Comparison of ENCODE assay signal across 9 cellular contexts in genomic region chr9:111897831-111898144, GRCh38. TPM values are rescaled to one million over a fixed set of nuclear protein-coding genes. Genes with fewer than 3 reads are reported as not detected.
DNase-seq lines count a peak whose midpoint lies in the region; ATAC-seq, FAIRE-seq and TF ChIP-seq lines count a peak whose summit lies in the region.
"Had no signal": no experiment of that assay in that cellular context is flagged by ENCODE, and none has a peak within 500 bp of the region (broad histone marks: within the 10 kb centered on the region; RNA-seq: fewer than 3 reads in every experiment).

No MANE protein-coding gene starts in this region.

- no peaks in the 10 kb centered on the region for H3K9me3 Mint-ChIP-seq in activated CD4-positive, alpha-beta T cell treated with anti-CD3 and anti-CD28 coated beads for 36 hours (ENCODE audit: low read depth)
- no peaks in the 10 kb centered on the region for H3K9me3 Mint-ChIP-seq in activated CD4-positive, alpha-beta T cell treated with anti-CD3 and anti-CD28 coated beads, Interleukin-2, amount 10 ng/mL, durations not matched to agents 24 days and 14 days
- no peaks in the 10 kb centered on the region for H3K9me3 Mint-ChIP-seq in stimulated activated naive B cell treated with anti-CD40 and anti-IgM and Interleukin-4, amounts not matched to agents 10 μg/mL and 1 μg/mL and 100 μg/mL, for 72 hours

- peak; percentile 2 for ATAC-seq in activated CD4-positive, alpha-beta T cell treated with anti-CD3 and anti-CD28 coated beads for 36 hours
- ATAC-seq in HG02678 (IDR thresholded peaks at IDR 0.05; ENCODE audit: unreplicated experiment) = peak; percentile 31
- ATAC-seq in stimulated activated naive B cell treated with anti-CD40 and anti-IgM and Interleukin-4, amounts not matched to agents 10 μg/mL and 1 μg/mL and 100 μg/mL, for 72 hours (replicated peaks) = peak; percentile 65 to 66

- no peaks in the 10 kb centered on the region for H3K27me3 Mint-ChIP-seq in activated CD4-positive, alpha-beta T cell treated with anti-CD3 and anti-CD28 coated beads for 36 hours
- no peaks in the 10 kb centered on the region for H3K27me3 Mint-ChIP-seq in activated CD4-positive, alpha-beta T cell treated with anti-CD3 and anti-CD28 coated beads, Interleukin-2, amount 10 ng/mL, durations not matched to agents 24 days and 14 days
- no peaks in the 10 kb centered on the region for H3K27me3 Mint-ChIP-seq in stimulated activated naive B cell treated with anti-CD40 and anti-IgM and Interleukin-4, amounts not matched to agents 10 μg/mL and 1 μg/mL and 100 μg/mL, for 72 hours

- no peaks in the 10 kb centered on the region for H3K36me3 Mint-ChIP-seq in activated CD4-positive, alpha-beta T cell treated with anti-CD3 and anti-CD28 coated beads for 36 hours (ENCODE audit: low read depth)
- H3K36me3 Mint-ChIP-seq in activated CD4-positive, alpha-beta T cell treated with anti-CD3 and anti-CD28 coated beads, Interleukin-2, amount 10 ng/mL, durations not matched to agents 24 days and 14 days (ENCODE audit: low read depth) = no peaks in the 10 kb centered on the region
- peaks cover 1 to 12% of the 10 kb centered on the region in 2 donors for H3K36me3 Mint-ChIP-seq in stimulated activated naive B cell treated with anti-CD40 and anti-IgM and Interleukin-4, amounts not matched to agents 10 μg/mL and 1 μg/mL and 100 μg/mL, for 72 hours

- no peak for FAIRE-seq in RCC 7860 (lab: Jason Lieb, UNC)
- FAIRE-seq: colon had no signal

- CTCF ChIA-PET in activated CD4-positive, alpha-beta T cell treated with anti-CD3 and anti-CD28 coated beads for 36 hours (lab: Charles Lee) = interaction anchor here (0.7 to 2.3 kb wide), 4 partner anchors 11 to 232 kb away, joined by 3 to 6 read pairs (median 3); no protein-coding TSS in a partner anchor

- DNase-seq in activated CD4-positive, alpha-beta T cell treated with anti-CD3 and anti-CD28 coated beads for 36 hours = peak; percentile 33
- no peak for DNase-seq in activated CD4-positive, alpha-beta T cell treated with anti-CD3 and anti-CD28 coated beads, Interleukin-2, amount 10 ng/mL, durations not matched to agents 24 days and 14 days
- peak; percentile 61 for DNase-seq in RCC 7860 (ENCODE audit: low spot score)
- DNase-seq in foreskin fibroblast = peak in 1 of 2 donors; percentile 23
- no peak for DNase-seq in stimulated activated naive B cell treated with anti-CD40 and anti-IgM and Interleukin-4, amounts not matched to agents 10 μg/mL and 1 μg/mL and 100 μg/mL, for 72 hours
- DNase-seq in posterior cingulate gyrus = no peak
- no peak for DNase-seq in NCI-H1092 (lab: John Stamatoyannopoulos, UW)

- H3K4me1 Mint-ChIP-seq in activated CD4-positive, alpha-beta T cell treated with anti-CD3 and anti-CD28 coated beads for 36 hours = peaks cover 17% of the 10 kb centered on the region
- H3K4me1 Mint-ChIP-seq in activated CD4-positive, alpha-beta T cell treated with anti-CD3 and anti-CD28 coated beads, Interleukin-2, amount 10 ng/mL, durations not matched to agents 24 days and 14 days = peaks cover 14% of the 10 kb centered on the region
- H3K4me1 Mint-ChIP-seq in stimulated activated naive B cell treated with anti-CD40 and anti-IgM and Interleukin-4, amounts not matched to agents 10 μg/mL and 1 μg/mL and 100 μg/mL, for 72 hours = peaks cover 7 to 10% of the 10 kb centered on the region in 2 donors

- intact Hi-C loops in activated CD4-positive, alpha-beta T cell treated with anti-CD3 and anti-CD28 coated beads for 36 hours (cut with DNase I, micrococcal nuclease) = loop anchor here (1.0 to 10.0 kb wide), 14 partner anchors 19 to 1325 kb away; partner anchors contain the start of genes ECPAS (in 2 of the 2), FKBP15 (in 1 of the 2), GNG10 (in 1 of the 2) and INIP (in 1 of the 2)
- intact Hi-C loops in activated CD4-positive, alpha-beta T cell treated with anti-CD3 and anti-CD28 coated beads, Interleukin-2, amount 10 ng/mL, durations not matched to agents 24 days and 14 days (cut with micrococcal nuclease) = loop anchor here (1.0 to 10.0 kb wide), 9 partner anchors 13 to 435 kb away; partner anchors contain the start of genes DNAJC25 and PTBP3
- intact Hi-C loops in posterior cingulate gyrus (cut with DNase I) = loop anchor here (2.0 to 5.0 kb wide), 3 partner anchors 177 to 485 kb away; partner anchors contain the start of genes HSDL2 and PTBP3

- no peak overlapping the region for H3K4me3 Mint-ChIP-seq in activated CD4-positive, alpha-beta T cell treated with anti-CD3 and anti-CD28 coated beads for 36 hours
- H3K4me3 Mint-ChIP-seq in activated CD4-positive, alpha-beta T cell treated with anti-CD3 and anti-CD28 coated beads, Interleukin-2, amount 10 ng/mL, durations not matched to agents 24 days and 14 days = no peak overlapping the region
- no peak overlapping the region for H3K4me3 Mint-ChIP-seq in stimulated activated naive B cell treated with anti-CD40 and anti-IgM and Interleukin-4, amounts not matched to agents 10 μg/mL and 1 μg/mL and 100 μg/mL, for 72 hours

- POLR2A ChIA-PET in activated CD4-positive, alpha-beta T cell treated with anti-CD3 and anti-CD28 coated beads for 36 hours (lab: Charles Lee) = interaction anchor here (0.9 to 1.7 kb wide), 2 partner anchors 17 to 124 kb away, joined by 4 to 9 read pairs; no protein-coding TSS in a partner anchor

- no peak overlapping the region for H3K27ac Mint-ChIP-seq in activated CD4-positive, alpha-beta T cell treated with anti-CD3 and anti-CD28 coated beads for 36 hours
- no peak overlapping the region for H3K27ac Mint-ChIP-seq in activated CD4-positive, alpha-beta T cell treated with anti-CD3 and anti-CD28 coated beads, Interleukin-2, amount 10 ng/mL, durations not matched to agents 24 days and 14 days
- H3K27ac Mint-ChIP-seq in stimulated activated naive B cell treated with anti-CD40 and anti-IgM and Interleukin-4, amounts not matched to agents 10 μg/mL and 1 μg/mL and 100 μg/mL, for 72 hours = no peak overlapping the region

- H3K4me3 ChIP-seq in foreskin fibroblast (ENCODE audit: low read depth in 1 of 2, low read length in 2 of 2) = peak overlapping the region; percentile 67 to 97

- no peak for TF ChIP-seq CTCF in foreskin fibroblast (IDR thresholded peaks at IDR 0.05; ENCODE audit: low read depth, low read length)

RNA-seq across cellular contexts. Expression of gene UGCG, which starts 1.2 kb away (rescaled TPM):
- total RNA-seq in activated CD4-positive, alpha-beta T cell treated with anti-CD3 and anti-CD28 coated beads for 36 hours = 10 to 100 TPM; 12.7 to 14.2 TPM
- total RNA-seq in activated CD4-positive, alpha-beta T cell treated with anti-CD3 and anti-CD28 coated beads, Interleukin-2, amount 10 ng/mL, durations not matched to agents 24 days and 14 days = 19.9 and 22.4 TPM in 2 replicates

Comparison
In these comparisons a context has a peak if more than half of its experiments do, and no peak if none do; other contexts are left out.
1. DNase-seq: peak in activated CD4-positive, alpha-beta T cell treated with anti-CD3 and anti-CD28 coated beads for 36 hours (single experiment) and RCC 7860 (single experiment); none in activated CD4-positive, alpha-beta T cell treated with anti-CD3 and anti-CD28 coated beads, Interleukin-2, amount 10 ng/mL, durations not matched to agents 24 days and 14 days (single experiment), stimulated activated naive B cell treated with anti-CD40 and anti-IgM and Interleukin-4, amounts not matched to agents 10 μg/mL and 1 μg/mL and 100 μg/mL, for 72 hours (single experiment), posterior cingulate gyrus (0 of 10) and NCI-H1092 (single experiment).
2. ATAC-seq: peak in every context shown above with its lines; median percentile 66 in stimulated activated naive B cell treated with anti-CD40 and anti-IgM and Interleukin-4, amounts not matched to agents 10 μg/mL and 1 μg/mL and 100 μg/mL, for 72 hours; 31 in HG02678; 2 in activated CD4-positive, alpha-beta T cell treated with anti-CD3 and anti-CD28 coated beads for 36 hours.